In the genomic region with DNA sequence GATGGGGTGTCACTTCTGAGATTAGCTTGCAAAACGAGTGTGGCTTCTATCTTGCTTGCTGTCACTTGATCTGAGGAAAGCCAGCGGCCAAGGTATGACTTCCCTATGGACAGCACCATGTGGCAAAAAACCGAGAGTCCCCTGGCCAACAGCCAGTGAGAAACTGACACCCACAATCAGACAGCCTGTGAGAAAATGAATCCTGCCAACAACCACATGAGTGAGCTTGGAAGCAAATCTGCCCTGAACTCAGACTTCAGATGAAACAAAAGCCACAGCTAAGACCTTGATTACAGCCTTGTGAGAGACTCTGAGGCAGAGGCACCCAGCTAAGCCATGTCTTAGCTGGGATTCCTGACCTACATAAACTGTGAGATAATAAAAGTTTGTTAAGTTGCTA, we compare ENCODE assay signal across 1 cellular context.
TF ChIP-seq lines count a peak whose summit lies in the region.

No MANE protein-coding gene starts in this region.

TF ChIP-seq in H1, 55 proteins besides CTCF, POLR2A, EP300 and RAD21 (continued from another document):
- TF ChIP-seq CREB1 (IDR thresholded peaks at IDR 0.05), result no peak
